Comparison of ENCODE assay signal across 25 cellular contexts in genomic region chr6:21836772-21837460, GRCh38.
DNase-seq lines count a peak whose midpoint lies in the region; ATAC-seq, FAIRE-seq and TF ChIP-seq lines count a peak whose summit lies in the region.
"Had no signal": no experiment of that assay in that cellular context is flagged by ENCODE, and none has a peak within 500 bp of the region (broad histone marks: within the 10 kb centered on the region; RNA-seq: fewer than 3 reads in every experiment).

No MANE protein-coding gene starts in this region.

- no peak for FAIRE-seq in endothelial cell of umbilical vein (lab: Jason Lieb, UNC)
- FAIRE-seq in GM19239 (lab: Jason Lieb, UNC), result no peak
- FAIRE-seq: K562, kidney, small intestine had no signal

- no peak overlapping the region for H3K14ac ChIP-seq in H9 (ENCODE audit: insufficient read depth, low read length)

- no peaks in the 10 kb centered on the region for H4K20me1 ChIP-seq in H9 (ENCODE audit: control insufficient read depth, insufficient read depth, insufficient read length)
- H4K20me1 ChIP-seq in endothelial cell of umbilical vein (replicated peaks; ENCODE audit: control insufficient read depth, extremely low read depth, insufficient read depth, low read length), result no peaks in the 10 kb centered on the region

- H3K9me1 ChIP-seq in endothelial cell of umbilical vein (replicated peaks; ENCODE audit: control insufficient read depth, extremely low read depth, insufficient read depth, low read length), result no peaks in the 10 kb centered on the region

- peaks cover 11% of the 10 kb centered on the region for H3K79me2 ChIP-seq in H9 (ENCODE audit: insufficient read depth, low read length)
- H3K79me2 ChIP-seq in endothelial cell of umbilical vein (ENCODE audit: control insufficient read depth, insufficient read depth, low read length), result no peaks in the 10 kb centered on the region

- no peaks in the 10 kb centered on the region; the same call in 1 of the 2 replicates for H3K27me3 ChIP-seq in H9 (ENCODE audit: insufficient read depth, low read length)
- H3K27me3 ChIP-seq in endothelial cell of umbilical vein (ENCODE audit: control insufficient read depth in 2 of 2, insufficient read depth in 2 of 2, low read length in 2 of 2), result no peaks in the 10 kb centered on the region
- no peaks in the 10 kb centered on the region for H3K27me3 ChIP-seq in WERI-Rb-1 (ENCODE audit: insufficient read depth, low read depth, severe bottlenecking)
- H3K27me3 ChIP-seq: brain microvascular endothelial cell, foreskin keratinocyte, neutrophil had no signal

- H3K4me1 Mint-ChIP-seq in H9, result peaks cover 35% of the 10 kb centered on the region in 2 experiments
- no peaks in the 10 kb centered on the region for H3K4me1 Mint-ChIP-seq in natural killer cell treated with Interleukin-12 subunit alpha and Interleukin-12 subunit beta and Interleukin-15 and Interleukin-18, amount 100 ng/mL, for 72 hours (ENCODE audit: low read depth in 2 of 2)
- H3K4me1 Mint-ChIP-seq: stimulated activated memory B cell treated with anti-CD40 and anti-IgM and Interleukin-4, amounts not matched to agents 10 μg/mL and 1 μg/mL and 100 μg/mL, for 72 hours had no signal

- H3K9ac ChIP-seq in H9 (ENCODE audit: extremely low read depth, insufficient read length, low read length) (no peak overlapping the region), SK-N-MC (ENCODE audit: insufficient read length) (peak overlapping the region; percentile 4), endothelial cell of umbilical vein (replicated peaks; ENCODE audit: extremely low read depth, insufficient read depth, low read length) (no peak overlapping the region)

- DNase-seq in H9, result no peak
- DNase-seq in SK-N-MC (ENCODE audit: low read depth, low spot score), result no peak
- peak; percentile 46 for DNase-seq in endothelial cell of umbilical vein (ENCODE audit: low read depth, low spot score)
- DNase-seq in natural killer cell treated with Interleukin-12 subunit alpha and Interleukin-12 subunit beta and Interleukin-15 and Interleukin-18, amount 100 ng/mL, for 72 hours (ENCODE audit: low spot score), result no peak
- no peak for DNase-seq in GM19239 (ENCODE audit: insufficient read length, low spot score)
- no peak for DNase-seq in WERI-Rb-1
- DNase-seq in kidney glomerular epithelial cell (lab: John Stamatoyannopoulos, UW), result no peak
- DNase-seq: activated CD4-positive, alpha-beta T cell treated with anti-CD3 and anti-CD28 coated beads, Interleukin-2, amount 10 ng/mL, durations not matched to agents 7 days and 5 days; activated CD8-positive, alpha-beta memory T cell treated with anti-CD3 and anti-CD28 coated beads, Interleukin-2, amount 50 U/mL, for 4 hours; activated naive CD8-positive, alpha-beta T cell treated with anti-CD3 and anti-CD28 coated beads, Interleukin-2, amount 10 ng/mL, durations not matched to agents 7 days and 5 days; brain microvascular endothelial cell; DMS79; effector CD4-positive, alpha-beta T cell; erythroblast; foreskin keratinocyte; GOT3; kidney; lower lobe of right lung; NCI-H187; NCI-H748 treated with DMSO at 0.1 percent for 48 hours; small intestine had no signal

- peak overlapping the region in 1 of 2 experiments; percentile 62; a peak in 4 of 5 replicates for H3K4me3 Mint-ChIP-seq in H9
- no peak overlapping the region for H3K4me3 Mint-ChIP-seq in natural killer cell treated with Interleukin-12 subunit alpha and Interleukin-12 subunit beta and Interleukin-15 and Interleukin-18, amount 100 ng/mL, for 72 hours
- H3K4me3 Mint-ChIP-seq: activated CD4-positive, alpha-beta T cell treated with anti-CD3 and anti-CD28 coated beads, Interleukin-2, amount 10 ng/mL, durations not matched to agents 7 days and 5 days; activated naive CD8-positive, alpha-beta T cell treated with anti-CD3 and anti-CD28 coated beads, Interleukin-2, amount 10 ng/mL, durations not matched to agents 7 days and 5 days; stimulated activated memory B cell treated with anti-CD40 and anti-IgM and Interleukin-4, amounts not matched to agents 10 μg/mL and 1 μg/mL and 100 μg/mL, for 72 hours had no signal

- H3K23me2 ChIP-seq in H9 (ENCODE audit: insufficient read length, low read depth, low read length, poor library complexity, severe bottlenecking), result no peaks in the 10 kb centered on the region

- H3K4me2 ChIP-seq in H9 (ENCODE audit: insufficient read depth, insufficient read length, low read length) (peak overlapping the region; percentile 51), endothelial cell of umbilical vein (ENCODE audit: insufficient read depth, low read length) (no peak overlapping the region)

- no peaks in the 10 kb centered on the region for H3K9me3 Mint-ChIP-seq in H9
- H3K9me3 Mint-ChIP-seq in natural killer cell treated with Interleukin-12 subunit alpha and Interleukin-12 subunit beta and Interleukin-15 and Interleukin-18, amount 100 ng/mL, for 72 hours, result no peaks in the 10 kb centered on the region
- H3K9me3 Mint-ChIP-seq: activated CD4-positive, alpha-beta T cell treated with anti-CD3 and anti-CD28 coated beads, Interleukin-2, amount 10 ng/mL, durations not matched to agents 7 days and 5 days had no signal

- no peak for ATAC-seq in natural killer cell treated with Interleukin-12 subunit alpha and Interleukin-12 subunit beta and Interleukin-15 and Interleukin-18, amount 100 ng/mL, for 72 hours
- ATAC-seq: foreskin keratinocyte; K562; lower lobe of right lung; stimulated activated memory B cell treated with anti-CD40 and anti-IgM and Interleukin-4, amounts not matched to agents 10 μg/mL and 1 μg/mL and 100 μg/mL, for 72 hours had no signal

- H3K23ac ChIP-seq in H9 (ENCODE audit: insufficient read length, low read depth, low read length), result no peak overlapping the region

- peak overlapping the region; percentile 55 for H3K4me3 ChIP-seq in SK-N-MC
- H3K4me3 ChIP-seq in endothelial cell of umbilical vein (replicated peaks in 1 of 3; ENCODE audit: insufficient read depth in 1 of 3, low read depth in 1 of 3, low read length in 3 of 3), result no peak overlapping the region
- H3K4me3 ChIP-seq in WERI-Rb-1 (ENCODE audit: low read depth, low read length), result no peak overlapping the region
- H3K4me3 ChIP-seq: K562, lower lobe of right lung, thoracic aorta had no signal

- peaks cover 13% of the 10 kb centered on the region for H3K4me1 ChIP-seq in H9 (ENCODE audit: insufficient read depth, low read length)
- peaks cover 24% of the 10 kb centered on the region for H3K4me1 ChIP-seq in endothelial cell of umbilical vein (ENCODE audit: control insufficient read depth, extremely low read depth, insufficient read depth, low read length)
- H3K4me1 ChIP-seq: lower lobe of right lung had no signal

- no peaks in the 10 kb centered on the region for H3K36me3 ChIP-seq in SK-N-MC (ENCODE audit: insufficient read depth, low read length)
- no peaks in the 10 kb centered on the region for H3K36me3 ChIP-seq in endothelial cell of umbilical vein (ENCODE audit: control insufficient read depth in 2 of 2, extremely low read depth in 1 of 2, insufficient read depth in 2 of 2, low read length in 2 of 2)
- no peaks in the 10 kb centered on the region for H3K36me3 ChIP-seq in WERI-Rb-1
- H3K36me3 ChIP-seq: brain microvascular endothelial cell, lower lobe of right lung, neutrophil, thoracic aorta had no signal

- H2BK5ac ChIP-seq in H9 (ENCODE audit: insufficient read length, low read length), result no peak overlapping the region

- H2BK12ac ChIP-seq in H9 (ENCODE audit: insufficient read length, low read depth, low read length), result no peak overlapping the region

- no peak overlapping the region for H2AK5ac ChIP-seq in H9 (ENCODE audit: insufficient read length, low read length)

- H3K9me3 ChIP-seq in H9 (ENCODE audit: control insufficient read depth, low read depth, low read length) (no peaks in the 10 kb centered on the region), SK-N-MC (ENCODE audit: low read depth, low read length) (no peaks in the 10 kb centered on the region), endothelial cell of umbilical vein (replicated peaks; ENCODE audit: control insufficient read depth, insufficient read depth, low read length) (no peaks in the 10 kb centered on the region), WERI-Rb-1 (ENCODE audit: severe bottlenecking) (no peaks in the 10 kb centered on the region)
- H3K9me3 ChIP-seq: lower lobe of right lung, neutrophil, thoracic aorta had no signal

- no peak overlapping the region for H3K56ac ChIP-seq in H9 (ENCODE audit: insufficient read length, low read depth, low read length)

- POLR2A ChIA-PET in endothelial cell of umbilical vein (lab: Charles Lee), result no interaction called here

- no peaks in the 10 kb centered on the region for H3K27me3 Mint-ChIP-seq in H9 (ENCODE audit: low read depth)
- peaks cover 0 to 4% of the 10 kb centered on the region in 2 donors for H3K27me3 Mint-ChIP-seq in natural killer cell treated with Interleukin-12 subunit alpha and Interleukin-12 subunit beta and Interleukin-15 and Interleukin-18, amount 100 ng/mL, for 72 hours
- H3K27me3 Mint-ChIP-seq: activated CD4-positive, alpha-beta T cell treated with anti-CD3 and anti-CD28 coated beads, Interleukin-2, amount 10 ng/mL, durations not matched to agents 7 days and 5 days; stimulated activated memory B cell treated with anti-CD40 and anti-IgM and Interleukin-4, amounts not matched to agents 10 μg/mL and 1 μg/mL and 100 μg/mL, for 72 hours had no signal

- H3T11ph ChIP-seq in H9 (ENCODE audit: low read length), result no peak overlapping the region

- H4K5ac ChIP-seq in H9 (ENCODE audit: insufficient read length, low read depth, low read length), result no peak overlapping the region

- H3K18ac ChIP-seq in H9 (ENCODE audit: insufficient read length, low read depth, low read length), result no peak overlapping the region

- WGBS in H9 (ENCODE audit: extremely low coverage, insufficient read length, low lambda C conversion rate), result no CpG with 5 or more reads among the region's 6 CpGs

- no TSS peak for BruUV-seq in endothelial cell of umbilical vein (replicated peaks; lab: Mats Ljungman, UMichigan)

- no peak for TF ChIP-seq CTCF in H9 (conservative IDR thresholded peaks at IDR 0.05)
- TF ChIP-seq CTCF in endothelial cell of umbilical vein (IDR thresholded peaks at IDR 0.05; ENCODE audit: extremely low read depth in 1 of 2, insufficient read depth in 1 of 2, low read depth in 1 of 2, low read length in 2 of 2), result no peak
- no peak for TF ChIP-seq CTCF in WERI-Rb-1 (IDR thresholded peaks at IDR 0.05; ENCODE audit: low read depth, low read length)

- dilution Hi-C loops in endothelial cell of umbilical vein (cut with MboI; ENCODE audit: extremely low pct_ligation_motif_present, low sequenced_read_pairs), result no loop called here

- no peak overlapping the region for H3K4ac ChIP-seq in H9 (ENCODE audit: low read depth, low read length)

- TF ChIP-seq POLR2A in endothelial cell of umbilical vein (IDR thresholded peaks at IDR 0.05; ENCODE audit: low read depth, low read length), result no peak

- no peak overlapping the region for H4K91ac ChIP-seq in H9 (ENCODE audit: insufficient read length, low read depth, low read length)

- H3K36me3 Mint-ChIP-seq in H9 (ENCODE audit: insufficient read depth in 1 of 3, low read depth in 3 of 3), result peaks cover 11 to 16% (median 15%) of the 10 kb centered on the region in 3 experiments
- H3K36me3 Mint-ChIP-seq in natural killer cell treated with Interleukin-12 subunit alpha and Interleukin-12 subunit beta and Interleukin-15 and Interleukin-18, amount 100 ng/mL, for 72 hours, result no peaks in the 10 kb centered on the region
- H3K36me3 Mint-ChIP-seq: activated naive CD8-positive, alpha-beta T cell treated with anti-CD3 and anti-CD28 coated beads, Interleukin-2, amount 10 ng/mL, durations not matched to agents 7 days and 5 days; stimulated activated memory B cell treated with anti-CD40 and anti-IgM and Interleukin-4, amounts not matched to agents 10 μg/mL and 1 μg/mL and 100 μg/mL, for 72 hours had no signal

- intact Hi-C loops in endothelial cell of umbilical vein (cut with micrococcal nuclease), result no loop called here

- H4K8ac ChIP-seq in H9 (replicated peaks; ENCODE audit: insufficient read length, low read depth, low read length), result no peak overlapping the region

- H3K79me1 ChIP-seq in H9 (ENCODE audit: insufficient read depth, low read depth, low read length, poor library complexity, severe bottlenecking), result peaks cover 4% of the 10 kb centered on the region

- no peak overlapping the region for H2BK15ac ChIP-seq in H9 (ENCODE audit: low read depth, low read length)

- peak overlapping the region; percentile 51 for H3K27ac ChIP-seq in H9 (ENCODE audit: insufficient read length, low read depth, low read length)
- peak overlapping the region; percentile 96 for H3K27ac ChIP-seq in SK-N-MC
- no peak overlapping the region for H3K27ac ChIP-seq in endothelial cell of umbilical vein (ENCODE audit: insufficient read depth, low read depth, low read length)
- no peak overlapping the region for H3K27ac ChIP-seq in WERI-Rb-1
- H3K27ac ChIP-seq: brain microvascular endothelial cell, foreskin keratinocyte, lower lobe of right lung, neutrophil, thoracic aorta had no signal

- no peak overlapping the region for H2AFZ ChIP-seq in H9 (ENCODE audit: low read length)
- H2AFZ ChIP-seq in endothelial cell of umbilical vein (ENCODE audit: low read depth, low read length), result no peak overlapping the region

- H2BK120ac ChIP-seq in H9 (ENCODE audit: low read depth, low read length, poor library complexity, severe bottlenecking), result no peak overlapping the region

- H3K27ac Mint-ChIP-seq in H9, result peak overlapping the region; percentile 58 to 91 (median 91)
- H3K27ac Mint-ChIP-seq in natural killer cell treated with Interleukin-12 subunit alpha and Interleukin-12 subunit beta and Interleukin-15 and Interleukin-18, amount 100 ng/mL, for 72 hours, result no peak overlapping the region
- H3K27ac Mint-ChIP-seq: activated CD4-positive, alpha-beta T cell treated with anti-CD3 and anti-CD28 coated beads, Interleukin-2, amount 10 ng/mL, durations not matched to agents 7 days and 5 days; activated naive CD8-positive, alpha-beta T cell treated with anti-CD3 and anti-CD28 coated beads, Interleukin-2, amount 10 ng/mL, durations not matched to agents 7 days and 5 days; stimulated activated memory B cell treated with anti-CD40 and anti-IgM and Interleukin-4, amounts not matched to agents 10 μg/mL and 1 μg/mL and 100 μg/mL, for 72 hours had no signal

- CTCF ChIA-PET in endothelial cell of umbilical vein (lab: Charles Lee), result no interaction called here

- H2BK20ac ChIP-seq in H9 (ENCODE audit: low read depth, low read length, poor library complexity, severe bottlenecking), result no peak overlapping the region

Comparison
In these comparisons a context has a peak if more than half of its experiments do, and no peak if none do; other contexts are left out.
1. H3K27ac ChIP-seq: peak in H9 (single experiment) and SK-N-MC (single experiment); none in endothelial cell of umbilical vein (single experiment) and WERI-Rb-1 (single experiment).
2. H3K27ac Mint-ChIP-seq: peak in H9 (3 of 3); none in natural killer cell treated with Interleukin-12 subunit alpha and Interleukin-12 subunit beta and Interleukin-15 and Interleukin-18, amount 100 ng/mL, for 72 hours (0 of 2).